8 cellular contexts compared by ENCODE assay signal in genomic region chr1:29235955-29236742, GRCh38.
DNase-seq lines count a peak whose midpoint lies in the region; ATAC-seq lines count a peak whose summit lies in the region.

TSS of gene PTPRU (plus strand) at chr1:29236522. CDS start at chr1:29236645, 123 bp downstream.

- peak; percentile 70 for ATAC-seq in HG03159 (IDR thresholded peaks at IDR 0.05; ENCODE audit: unreplicated experiment)

- peak; percentile 24 to 47 for DNase-seq in NCI-H524 (lab: John Stamatoyannopoulos, UW)
- no peak for DNase-seq in NCI-H524 treated with DMSO at 0.1 percent for 48 hours (lab: John Stamatoyannopoulos, UW)
- peak; percentile 48 for DNase-seq in NOMO-1 treated with DMSO at 0.1 percent for 48 hours (lab: John Stamatoyannopoulos, UW; ENCODE audit: unreplicated experiment)
- peak; percentile 39 for DNase-seq in activated CD8-positive, alpha-beta memory T cell treated with anti-CD3 and anti-CD28 coated beads, Interleukin-2, amount 50 U/mL, for 24 hours (ENCODE audit: extremely low read depth)
- peak; percentile 71 for DNase-seq in epidermal melanocyte (ENCODE audit: insufficient read length, low spot score)
- DNase-seq in middle frontal gyrus (ENCODE audit: extremely low spot score, low spot score), result peak; percentile 68
- DNase-seq in stimulated activated CD8-positive, alpha-beta memory T cell treated with anti-CD3 and anti-CD28 coated beads, Interleukin-2, amount 100 ng/mL, for 1 hour (ENCODE audit: low read depth in 2 of 2), result peak; percentile 60 to 67
